Comparison of ENCODE assay signal across 8 cellular contexts in genomic region chr19:41861098-41861768, GRCh38. TPM values are rescaled to one million over a fixed set of nuclear protein-coding genes. Genes with fewer than 3 reads are reported as not detected.
DNase-seq lines count a peak whose midpoint lies in the region; ATAC-seq and TF ChIP-seq lines count a peak whose summit lies in the region.

No MANE protein-coding gene starts in this region.

- H3K4me1 ChIP-seq in prostate gland (replicated peaks), result peaks cover 9% of the 10 kb centered on the region

- H3K36me3 ChIP-seq in prostate gland, result peaks cover 2 to 8% of the 10 kb centered on the region in 2 donors

- H3K27ac ChIP-seq in prostate gland, result peak overlapping the region; percentile 96

- H3K27me3 ChIP-seq in prostate gland (replicated peaks; ENCODE audit: insufficient read depth), result no peaks in the 10 kb centered on the region

- TF ChIP-seq CTCF in GM12864 (IDR thresholded peaks at IDR 0.05; ENCODE audit: low read depth, low read length, missing control alignments) (no peak), prostate gland (IDR thresholded peaks at IDR 0.05) (no peak)

- DNase-seq in GM12864 (ENCODE audit: low read depth), result no peak
- DNase-seq in OCI-M1 (lab: John Stamatoyannopoulos, UW), result peak; percentile 44
- DNase-seq in erythroblast (lab: John Stamatoyannopoulos, UW), result peak; percentile 47 to 68
- no peak for DNase-seq in prostate gland (ENCODE audit: low spot score)
- DNase-seq in NCI-H146 (lab: John Stamatoyannopoulos, UW), result no peak

- no peaks in the 10 kb centered on the region for H3K9me3 ChIP-seq in prostate gland

- ATAC-seq in HG03520 (IDR thresholded peaks at IDR 0.05; ENCODE audit: unreplicated experiment) (no peak), GM18867 (IDR thresholded peaks at IDR 0.05; ENCODE audit: unreplicated experiment) (no peak), HG03521 (IDR thresholded peaks at IDR 0.05; ENCODE audit: unreplicated experiment) (no peak)

- intact Hi-C loops in prostate gland (cut with DNase I), result loop anchor here (5.0 kb wide), 1 partner anchor 96 kb away; the partner anchor contains the start of gene RABAC1

- 24% methylated on average over 10 of the region's 10 CpGs for WGBS in prostate gland

- H3K4me3 ChIP-seq in GM12864 (ENCODE audit: low read depth, low read length) (peak overlapping the region; percentile 68), prostate gland (peak overlapping the region; percentile 93 to 99)

- TF ChIP-seq POLR2A in erythroblast (IDR thresholded peaks at IDR 0.05; ENCODE audit: low read length), result no peak
- no peak for TF ChIP-seq POLR2A in prostate gland (IDR thresholded peaks at IDR 0.05)

RNA-seq across cellular contexts. Expression of gene RPS19, which starts 1.2 kb away (rescaled TPM):
- total RNA-seq in prostate gland, result 1,000 to 10,000 TPM; 1,179 to 1,248 TPM

RNA-seq across cellular contexts. Expression of gene CD79A, which starts 15.8 kb away (rescaled TPM):
- under 1 TPM in 1 of 2 donors, not detected in 1; 0.59 TPM for total RNA-seq in prostate gland

RNA-seq across cellular contexts. Expression of gene DMRTC2, which starts 16.4 kb away (rescaled TPM):
- total RNA-seq in prostate gland, result 1 to 10 TPM in 1 of 2 donors, not detected in 1; 9.6 TPM

RNA-seq across cellular contexts. Expression of gene LYPD4, which starts 16.8 kb away (rescaled TPM):
- 1 to 10 TPM in 1 of 2 donors, not detected in 1; 6.6 TPM for total RNA-seq in prostate gland

RNA-seq across cellular contexts. Expression of gene ARHGEF1, which starts 21.8 kb away (rescaled TPM):
- 10 to 100 TPM; 57.1 to 65.6 TPM for total RNA-seq in prostate gland

Comparison
In these comparisons a context has a peak if more than half of its experiments do, and no peak if none do; other contexts are left out.
1. DNase-seq: peak in OCI-M1 (single experiment) and erythroblast (2 of 2); none in GM12864 (single experiment), prostate gland (single experiment) and NCI-H146 (single experiment).